Comparison of ENCODE assay signal across 1 cellular context in the genomic region with DNA sequence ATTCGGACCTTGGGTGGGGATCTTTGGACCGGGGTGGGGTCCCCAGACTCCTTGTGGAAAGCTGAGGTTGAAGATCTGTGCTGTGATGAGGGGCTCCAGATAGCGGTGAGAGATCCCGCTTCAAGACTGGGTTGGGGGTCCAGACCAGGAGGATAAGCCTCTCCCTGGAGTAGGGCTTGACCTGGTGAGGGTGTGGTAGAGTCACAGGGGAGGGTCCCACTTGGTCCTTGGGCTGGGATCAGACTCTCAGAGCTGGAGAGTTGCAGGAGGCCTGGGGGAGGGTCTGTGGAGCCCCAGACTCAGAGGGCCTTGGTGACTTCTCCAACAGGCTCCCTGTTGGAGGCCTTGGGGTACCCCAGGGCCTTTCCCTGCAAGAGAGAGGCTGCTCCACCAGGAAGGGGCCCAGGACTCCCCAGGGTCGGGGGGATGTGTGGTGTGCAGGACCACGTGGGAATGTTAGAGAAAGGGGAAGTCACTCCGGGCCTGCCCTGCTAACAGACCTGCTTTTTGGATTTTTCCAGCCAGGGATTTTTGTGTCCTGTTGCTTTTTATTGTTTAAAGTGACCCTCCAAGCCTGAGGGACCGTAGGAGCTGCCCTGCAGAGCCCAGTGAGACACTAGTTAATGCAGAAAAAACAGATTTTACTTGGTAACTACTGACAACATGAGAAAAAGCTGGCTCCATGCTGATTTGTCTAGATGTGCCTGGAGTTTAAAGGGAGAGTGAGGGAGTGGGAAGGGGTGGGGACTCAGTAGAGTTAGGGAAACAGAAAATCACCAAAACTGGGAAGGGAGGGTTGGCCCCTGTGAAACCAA.
TF ChIP-seq lines count a peak whose summit lies in the region.

No MANE protein-coding gene starts in this region.

TF ChIP-seq in K562, 482 proteins besides CTCF, POLR2A, EP300 and RAD21 (continued from another document):
- 0 out of 4 replicates have a peak, but pooled peaks of 1 of the 2 experiments have one; percentile 26 for TF ChIP-seq ZMIZ1 (IDR thresholded peaks at IDR 0.05; ENCODE audit: low read depth in 2 of 2, low read length in 2 of 2)
- TF ChIP-seq FOXA3 (CRISPR knock-in tag; conservative IDR thresholded peaks at IDR 0.05 in 1 of 2, IDR thresholded peaks at IDR 0.05 in 1 of 2): peak in 1 of 2 experiments; percentile 26; a peak in 1 of 4 replicates
- no peak for TF ChIP-seq SP2 (IDR thresholded peaks at IDR 0.05; ENCODE audit: extremely low read depth, low read depth, low read length, poor library complexity, severe bottlenecking)
- TF ChIP-seq ZSCAN32 (CRISPR knock-in tag; IDR thresholded peaks at IDR 0.05): peak; percentile 69
- peak; percentile 58; the same call in 1 of the 2 replicates for TF ChIP-seq JUN (IDR thresholded peaks at IDR 0.05; ENCODE audit: borderline replicate concordance, low read depth, low read length)
- TF ChIP-seq JUN (CRISPR knock-in tag; IDR thresholded peaks at IDR 0.05; ENCODE audit: borderline replicate concordance): no peak
- TF ChIP-seq NR0B1 (IDR thresholded peaks at IDR 0.05; ENCODE audit: partially characterized antibody): no peak
